In the genomic region with DNA sequence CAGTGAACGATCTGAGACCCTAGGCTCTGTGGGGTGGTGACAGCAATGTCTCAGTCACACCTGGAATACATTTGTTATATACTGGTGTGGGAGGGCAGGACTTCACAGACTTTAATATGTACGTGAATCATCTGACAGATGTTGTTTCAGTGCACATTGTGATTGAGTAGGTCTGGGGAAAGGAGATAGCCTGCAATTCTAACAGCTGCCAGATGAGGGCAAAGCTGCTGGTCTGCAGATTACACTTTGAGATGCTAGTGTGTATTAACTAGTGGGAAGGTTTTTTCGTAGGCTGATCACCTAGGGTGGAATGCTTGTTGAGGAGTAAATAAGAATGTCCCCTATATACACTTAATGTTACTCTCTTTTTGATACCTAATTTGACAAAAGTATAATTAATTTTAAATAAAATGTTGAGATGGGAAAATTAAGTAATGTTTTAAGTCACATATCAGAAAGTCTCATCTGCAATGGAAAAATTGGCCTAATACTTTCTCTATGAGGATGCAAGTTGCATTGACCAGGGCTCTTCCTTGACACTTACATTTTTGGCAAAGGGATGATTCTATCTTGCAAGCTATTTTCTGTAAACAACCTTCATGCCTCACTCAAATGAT, we compare ENCODE assay signal across 8 cellular contexts.
A peak's percentile ranks its signal among the peaks of the same experiment; 100 is the strongest.
DNase-seq lines count a peak whose midpoint lies in the region; ATAC-seq and TF ChIP-seq lines count a peak whose summit lies in the region.

No MANE protein-coding gene starts in this region.

- no peaks in the 10 kb centered on the region for H3F3A ChIP-seq in SU-DHL-6 (ENCODE audit: insufficient read depth)

- no peak for TF ChIP-seq POLR2A in testis (IDR thresholded peaks at IDR 0.05)

- H3K36me3 ChIP-seq in heart right ventricle (no peaks in the 10 kb centered on the region), H7 (replicated peaks; ENCODE audit: control insufficient read depth, insufficient read depth, low read length) (no peaks in the 10 kb centered on the region), SU-DHL-6 (ENCODE audit: low read length) (no peaks in the 10 kb centered on the region), testis (ENCODE audit: low read depth, missing control alignments) (no peaks in the 10 kb centered on the region)

- 35 to 39% methylated on average over 3 of the region's 3 CpGs for WGBS in heart right ventricle, 2 donors
- WGBS in testis, 2 donors = 58 to 74% methylated on average over 3 of the region's 3 CpGs

- H4K20me1 ChIP-seq in SU-DHL-6 (ENCODE audit: low read depth, low read length) = no peaks in the 10 kb centered on the region

- DNase-seq in heart right ventricle (peak in 1 of 2 donors; percentile 26), Right ventricle myocardium inferior (ENCODE audit: missing footprints) (no peak), H7 (peak; percentile 19), Kasumi-1 (lab: John Stamatoyannopoulos, UW) (peak; percentile 72 to 74), hepatic stellate cell (ENCODE audit: low spot score) (peak; percentile 2), testis (peak; percentile 59), DMS79 (lab: John Stamatoyannopoulos, UW) (no peak)

- TF ChIP-seq CTCF in heart right ventricle (IDR thresholded peaks at IDR 0.05) (peak in 8 of 9 donors; percentile 10 to 71 (median 52)), SU-DHL-6 (IDR thresholded peaks at IDR 0.05; ENCODE audit: insufficient read depth, low read length, poor library complexity, severe bottlenecking) (peak; percentile 16), testis (IDR thresholded peaks at IDR 0.05) (peak in 2 of 3 experiments; percentile 28 to 40)

- intact Hi-C loops in heart right ventricle (cut with DNase I) = loop anchor here in 6 of 10 donors (2.0 to 10.0 kb wide), 3 partner anchors 367 to 371 kb away; no protein-coding TSS in a partner anchor
- intact Hi-C loops in Right ventricle myocardium inferior (cut with DNase I) = loop anchor here (5.0 kb wide), 1 partner anchor 195 kb away; no protein-coding TSS in a partner anchor
- intact Hi-C loops in testis (cut with DNase I; ENCODE audit: low total_unique reads) = no loop called here

- H2AFZ ChIP-seq in SU-DHL-6 (ENCODE audit: low read depth, low read length, severe bottlenecking) = no peak overlapping the region

- H3K27me3 ChIP-seq in heart right ventricle (no peaks in the 10 kb centered on the region), H7 (ENCODE audit: control insufficient read depth, insufficient read depth, low read length) (no peaks in the 10 kb centered on the region), SU-DHL-6 (ENCODE audit: low read length) (no peaks in the 10 kb centered on the region), testis (no peaks in the 10 kb centered on the region)

- H3K4me2 ChIP-seq in SU-DHL-6 (ENCODE audit: low read depth, low read length, poor library complexity, severe bottlenecking) = no peak overlapping the region

- no peaks in the 10 kb centered on the region for H3K9me2 ChIP-seq in SU-DHL-6 (replicated peaks; ENCODE audit: insufficient read depth, low read length)

- H3K4me1 ChIP-seq in heart right ventricle (no peaks in the 10 kb centered on the region), testis (no peaks in the 10 kb centered on the region)

- H3K9ac ChIP-seq in SU-DHL-6 (ENCODE audit: low read length) = no peak overlapping the region

- H3K27ac ChIP-seq in heart right ventricle (no peak overlapping the region), SU-DHL-6 (ENCODE audit: low read depth, low read length) (no peak overlapping the region), testis (no peak overlapping the region)

- H3K4me3 ChIP-seq in heart right ventricle = no peak overlapping the region
- H3K4me3 ChIP-seq in H7 (ENCODE audit: insufficient read depth, low read depth, low read length) = no peak overlapping the region
- H3K4me3 ChIP-seq in SU-DHL-6 (ENCODE audit: insufficient read depth, low read length, poor library complexity, severe bottlenecking) = no peak overlapping the region
- no peak overlapping the region for H3K4me3 ChIP-seq in testis

- ATAC-seq in heart right ventricle (peak in 2 of 8 donors; percentile 47 to 51), Right ventricle myocardium inferior (no peak)

- H3K9me3 ChIP-seq in heart right ventricle (no peaks in the 10 kb centered on the region), SU-DHL-6 (ENCODE audit: insufficient read depth, low read length) (no peaks in the 10 kb centered on the region), testis (no peaks in the 10 kb centered on the region)

- H3K79me2 ChIP-seq in SU-DHL-6 (ENCODE audit: insufficient read depth, low read length) = no peaks in the 10 kb centered on the region

Comparison
In these comparisons a context has a peak if more than half of its experiments do, and no peak if none do; other contexts are left out.
1. DNase-seq: peak in H7 (single experiment), Kasumi-1 (2 of 2), hepatic stellate cell (single experiment) and testis (single experiment); none in Right ventricle myocardium inferior (single experiment) and DMS79 (single experiment).
2. Peak in every context shown above with its lines, with median percentiles within 50 percentile points of each other: CTCF ChIP-seq.